In genomic region chr10:71719464-71720303, GRCh38 we compare ENCODE assay signal across 1 cellular context.
A peak's percentile ranks its signal among the peaks of the same experiment; 100 is the strongest.
TF ChIP-seq lines count a peak whose summit lies in the region.

Gene C10orf105 (minus strand): TSS chr10:71719778. CDS start chr10:71716337, 3,441 bp downstream.

TF ChIP-seq in K562, 482 proteins besides CTCF, POLR2A, EP300 and RAD21:
- TF ChIP-seq, protein P1, sequence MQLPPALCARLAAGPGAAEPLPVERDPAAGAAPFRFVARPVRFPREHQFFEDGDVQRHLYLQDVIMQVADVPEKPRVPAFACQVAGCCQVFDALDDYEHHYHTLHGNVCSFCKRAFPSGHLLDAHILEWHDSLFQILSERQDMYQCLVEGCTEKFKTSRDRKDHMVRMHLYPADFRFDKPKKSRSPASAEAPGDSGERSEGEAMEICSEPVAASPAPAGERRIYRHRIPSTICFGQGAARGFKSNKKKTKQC (CRISPR knock-in tag; IDR thresholded peaks at IDR 0.05) = no peak
- TF ChIP-seq ZNF316 (IDR thresholded peaks at IDR 0.05) = no peak
- no peak for TF ChIP-seq AFF4 (CRISPR knock-in tag; IDR thresholded peaks at IDR 0.05)
- no peak for TF ChIP-seq ZNF79 (CRISPR knock-in tag; IDR thresholded peaks at IDR 0.05; ENCODE audit: low read depth)
- TF ChIP-seq ETV1 (tag; conservative IDR thresholded peaks at IDR 0.05; ENCODE audit: low read depth) = no peak
- TF ChIP-seq POLR2B (IDR thresholded peaks at IDR 0.05; ENCODE audit: low read depth, partially characterized antibody) = no peak
- no peak for TF ChIP-seq ZNF3 (CRISPR knock-in tag; IDR thresholded peaks at IDR 0.05)
- TF ChIP-seq ZNF77 (CRISPR knock-in tag; IDR thresholded peaks at IDR 0.05) = no peak
- TF ChIP-seq ZNF785 (CRISPR knock-in tag; IDR thresholded peaks at IDR 0.05) = no peak
- TF ChIP-seq TCF7L2 (IDR thresholded peaks at IDR 0.05; ENCODE audit: low read depth, low read length) = peak; percentile 75
- TF ChIP-seq MTA2 (IDR thresholded peaks at IDR 0.05; ENCODE audit: low read depth) = no peak
- TF ChIP-seq ZNF830 (CRISPR knock-in tag; IDR thresholded peaks at IDR 0.05) = no peak
- no peak for TF ChIP-seq FOXJ2 (tag; IDR thresholded peaks at IDR 0.05)
- TF ChIP-seq ASH1L (IDR thresholded peaks at IDR 0.05; ENCODE audit: borderline replicate concordance, low read depth, partially characterized antibody) = no peak
- TF ChIP-seq ATF7 (IDR thresholded peaks at IDR 0.05) = peak; percentile 77; the same call in 1 of the 2 replicates
- no peak for TF ChIP-seq MXI1 (IDR thresholded peaks at IDR 0.05; ENCODE audit: low read depth, low read length)
- no peak for TF ChIP-seq BCL6 (CRISPR knock-in tag; IDR thresholded peaks at IDR 0.05)
- TF ChIP-seq, protein P2, sequence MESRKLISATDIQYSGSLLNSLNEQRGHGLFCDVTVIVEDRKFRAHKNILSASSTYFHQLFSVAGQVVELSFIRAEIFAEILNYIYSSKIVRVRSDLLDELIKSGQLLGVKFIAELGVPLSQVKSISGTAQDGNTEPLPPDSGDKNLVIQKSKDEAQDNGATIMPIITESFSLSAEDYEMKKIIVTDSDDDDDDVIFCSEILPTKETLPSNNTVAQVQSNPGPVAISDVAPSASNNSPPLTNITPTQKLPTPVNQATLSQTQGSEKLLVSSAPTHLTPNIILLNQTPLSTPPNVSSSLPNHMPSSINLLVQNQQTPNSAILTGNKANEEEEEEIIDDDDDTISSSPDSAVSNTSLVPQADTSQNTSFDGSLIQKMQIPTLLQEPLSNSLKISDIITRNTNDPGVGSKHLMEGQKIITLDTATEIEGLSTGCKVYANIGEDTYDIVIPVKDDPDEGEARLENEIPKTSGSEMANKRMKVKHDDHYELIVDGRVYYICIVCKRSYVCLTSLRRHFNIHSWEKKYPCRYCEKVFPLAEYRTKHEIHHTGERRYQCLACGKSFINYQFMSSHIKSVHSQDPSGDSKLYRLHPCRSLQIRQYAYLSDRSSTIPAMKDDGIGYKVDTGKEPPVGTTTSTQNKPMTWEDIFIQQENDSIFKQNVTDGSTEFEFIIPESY (CRISPR knock-in tag; IDR thresholded peaks at IDR 0.05) = peak; percentile 98
- no peak for TF ChIP-seq XRCC3 (IDR thresholded peaks at IDR 0.05)
- no peak for TF ChIP-seq ZNF408 (CRISPR knock-in tag; IDR thresholded peaks at IDR 0.05; ENCODE audit: low read depth)
- no peak for TF ChIP-seq ESRRB (CRISPR knock-in tag; IDR thresholded peaks at IDR 0.05; ENCODE audit: borderline replicate concordance)
- TF ChIP-seq PURB (CRISPR knock-in tag; IDR thresholded peaks at IDR 0.05; ENCODE audit: low read depth) = no peak
- no peak for TF ChIP-seq SMARCE1 (IDR thresholded peaks at IDR 0.05)
- TF ChIP-seq, protein P3, sequence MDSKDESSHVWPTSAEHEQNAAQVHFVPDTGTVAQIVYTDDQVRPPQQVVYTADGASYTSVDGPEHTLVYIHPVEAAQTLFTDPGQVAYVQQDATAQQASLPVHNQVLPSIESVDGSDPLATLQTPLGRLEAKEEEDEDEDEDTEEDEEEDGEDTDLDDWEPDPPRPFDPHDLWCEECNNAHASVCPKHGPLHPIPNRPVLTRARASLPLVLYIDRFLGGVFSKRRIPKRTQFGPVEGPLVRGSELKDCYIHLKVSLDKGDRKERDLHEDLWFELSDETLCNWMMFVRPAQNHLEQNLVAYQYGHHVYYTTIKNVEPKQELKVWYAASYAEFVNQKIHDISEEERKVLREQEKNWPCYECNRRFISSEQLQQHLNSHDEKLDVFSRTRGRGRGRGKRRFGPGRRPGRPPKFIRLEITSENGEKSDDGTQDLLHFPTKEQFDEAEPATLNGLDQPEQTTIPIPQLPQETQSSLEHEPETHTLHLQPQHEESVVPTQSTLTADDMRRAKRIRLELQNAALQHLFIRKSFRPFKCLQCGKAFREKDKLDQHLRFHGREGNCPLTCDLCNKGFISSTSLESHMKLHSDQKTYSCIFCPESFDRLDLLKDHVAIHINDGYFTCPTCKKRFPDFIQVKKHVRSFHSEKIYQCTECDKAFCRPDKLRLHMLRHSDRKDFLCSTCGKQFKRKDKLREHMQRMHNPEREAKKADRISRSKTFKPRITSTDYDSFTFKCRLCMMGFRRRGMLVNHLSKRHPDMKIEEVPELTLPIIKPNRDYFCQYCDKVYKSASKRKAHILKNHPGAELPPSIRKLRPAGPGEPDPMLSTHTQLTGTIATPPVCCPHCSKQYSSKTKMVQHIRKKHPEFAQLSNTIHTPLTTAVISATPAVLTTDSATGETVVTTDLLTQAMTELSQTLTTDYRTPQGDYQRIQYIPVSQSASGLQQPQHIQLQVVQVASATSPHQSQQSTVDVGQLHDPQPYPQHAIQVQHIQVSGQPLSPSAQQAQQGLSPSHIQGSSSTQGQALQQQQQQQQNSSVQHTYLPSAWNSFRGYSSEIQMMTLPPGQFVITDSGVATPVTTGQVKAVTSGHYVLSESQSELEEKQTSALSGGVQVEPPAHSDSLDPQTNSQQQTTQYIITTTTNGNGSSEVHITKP (IDR thresholded peaks at IDR 0.05; ENCODE audit: partially characterized antibody) = peak; percentile 96
- TF ChIP-seq SMARCC2 (IDR thresholded peaks at IDR 0.05; ENCODE audit: low read depth) = no peak
- TF ChIP-seq CHCHD3 (CRISPR knock-in tag; IDR thresholded peaks at IDR 0.05) = no peak
- TF ChIP-seq, protein P4, sequence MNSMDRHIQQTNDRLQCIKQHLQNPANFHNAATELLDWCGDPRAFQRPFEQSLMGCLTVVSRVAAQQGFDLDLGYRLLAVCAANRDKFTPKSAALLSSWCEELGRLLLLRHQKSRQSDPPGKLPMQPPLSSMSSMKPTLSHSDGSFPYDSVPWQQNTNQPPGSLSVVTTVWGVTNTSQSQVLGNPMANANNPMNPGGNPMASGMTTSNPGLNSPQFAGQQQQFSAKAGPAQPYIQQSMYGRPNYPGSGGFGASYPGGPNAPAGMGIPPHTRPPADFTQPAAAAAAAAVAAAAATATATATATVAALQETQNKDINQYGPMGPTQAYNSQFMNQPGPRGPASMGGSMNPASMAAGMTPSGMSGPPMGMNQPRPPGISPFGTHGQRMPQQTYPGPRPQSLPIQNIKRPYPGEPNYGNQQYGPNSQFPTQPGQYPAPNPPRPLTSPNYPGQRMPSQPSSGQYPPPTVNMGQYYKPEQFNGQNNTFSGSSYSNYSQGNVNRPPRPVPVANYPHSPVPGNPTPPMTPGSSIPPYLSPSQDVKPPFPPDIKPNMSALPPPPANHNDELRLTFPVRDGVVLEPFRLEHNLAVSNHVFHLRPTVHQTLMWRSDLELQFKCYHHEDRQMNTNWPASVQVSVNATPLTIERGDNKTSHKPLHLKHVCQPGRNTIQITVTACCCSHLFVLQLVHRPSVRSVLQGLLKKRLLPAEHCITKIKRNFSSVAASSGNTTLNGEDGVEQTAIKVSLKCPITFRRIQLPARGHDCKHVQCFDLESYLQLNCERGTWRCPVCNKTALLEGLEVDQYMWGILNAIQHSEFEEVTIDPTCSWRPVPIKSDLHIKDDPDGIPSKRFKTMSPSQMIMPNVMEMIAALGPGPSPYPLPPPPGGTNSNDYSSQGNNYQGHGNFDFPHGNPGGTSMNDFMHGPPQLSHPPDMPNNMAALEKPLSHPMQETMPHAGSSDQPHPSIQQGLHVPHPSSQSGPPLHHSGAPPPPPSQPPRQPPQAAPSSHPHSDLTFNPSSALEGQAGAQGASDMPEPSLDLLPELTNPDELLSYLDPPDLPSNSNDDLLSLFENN (IDR thresholded peaks at IDR 0.05; ENCODE audit: low read depth in 2 of 2, low read length in 2 of 2) = no peak
- TF ChIP-seq POLR2AphosphoS2 (IDR thresholded peaks at IDR 0.05; ENCODE audit: low read length) = no peak
- no peak for TF ChIP-seq ELF1 (tag; IDR thresholded peaks at IDR 0.05)
